In the genomic region with DNA sequence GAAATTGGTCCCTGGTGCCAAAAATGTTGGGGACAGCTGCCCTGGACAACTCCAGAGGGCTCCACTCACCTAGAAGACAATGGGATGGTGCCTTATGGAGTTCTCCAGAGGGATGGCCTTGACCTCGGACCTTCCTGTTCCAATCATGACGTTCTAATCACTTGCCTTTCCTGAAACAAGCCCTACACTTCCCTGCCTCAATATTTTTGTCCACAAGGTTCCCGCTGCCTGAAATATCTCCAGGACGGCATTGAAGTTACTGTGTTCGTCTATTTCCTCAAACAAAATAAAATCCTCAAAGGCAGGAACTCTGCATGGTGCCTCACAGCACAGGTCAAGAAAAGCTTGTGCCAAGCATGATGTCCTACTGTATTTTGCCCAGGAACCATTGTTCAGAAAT, we compare ENCODE assay signal across 17 cellular contexts.
DNase-seq lines count a peak whose midpoint lies in the region; ATAC-seq, FAIRE-seq and TF ChIP-seq lines count a peak whose summit lies in the region.
"Had no signal": no experiment of that assay in that cellular context is flagged by ENCODE, and none has a peak within 500 bp of the region (broad histone marks: within the 10 kb centered on the region; RNA-seq: fewer than 3 reads in every experiment).

No MANE protein-coding gene starts in this region.

- in situ Hi-C loops in HepG2 (cut with HindIII; ENCODE audit: extremely low pct_ligation_motif_present, low pct_unique_long_range_greater_than_20kb): no loop called here

- DNase-seq in heart left ventricle: no peak
- DNase-seq in Right ventricle myocardium superior: no peak
- no peak for DNase-seq in HepG2 (ENCODE audit: low spot score)
- no peak for DNase-seq in stimulated activated naive CD4-positive, alpha-beta T cell (lab: John Stamatoyannopoulos, UW)
- no peak for DNase-seq in DMS 273 treated with DMSO at 0.1 percent for 48 hours (lab: John Stamatoyannopoulos, UW)
- DNase-seq in H4 (ENCODE audit: low spot score): no peak
- DNase-seq: Caco-2; CD8-positive, alpha-beta T cell; DMS53; GF-D8; HCEC 1CT; HFFc6 had no signal

- ATAC-seq in heart left ventricle: peak in 3 of 4 donors; percentile 30 to 58 (median 34)
- no peak for ATAC-seq in Right ventricle myocardium superior (ENCODE audit: poor library complexity)
- ATAC-seq in HepG2: no peak
- ATAC-seq: CD8-positive, alpha-beta T cell had no signal

- H3K27me3 ChIP-seq in heart left ventricle (no peaks in the 10 kb centered on the region), liver (ENCODE audit: control insufficient read depth in 4 of 4, insufficient read depth in 4 of 4, low read length in 3 of 4) (no peaks in the 10 kb centered on the region), HepG2 (ENCODE audit: control insufficient read depth in 1 of 2, insufficient read depth in 2 of 2, low read length in 2 of 2) (0 out of 5 replicates have a peak, but pooled peaks cover 0 to 3% of the 10 kb centered on the region in 2 experiments), skeletal muscle tissue (ENCODE audit: control insufficient read depth in 3 of 3, insufficient read depth in 3 of 3, low read length in 3 of 3) (no peaks in the 10 kb centered on the region)

- TF ChIP-seq CTCF in heart left ventricle (IDR thresholded peaks at IDR 0.05) (peak in 1 of 12 donors; percentile 7), liver (IDR thresholded peaks at IDR 0.05; ENCODE audit: low read depth, low read length, missing input control) (no peak), HepG2 (CRISPR knock-in tag; IDR thresholded peaks at IDR 0.05) (no peak)

- no peak overlapping the region for H3K4me2 ChIP-seq in HepG2 (ENCODE audit: low read depth, low read length)

- H3K9me3 ChIP-seq in heart left ventricle (no peaks in the 10 kb centered on the region), liver (ENCODE audit: control insufficient read depth in 4 of 4, low read length in 3 of 4) (no peaks in the 10 kb centered on the region), HepG2 (ENCODE audit: low read length) (no peaks in the 10 kb centered on the region), skeletal muscle tissue (ENCODE audit: control insufficient read depth in 3 of 3, low read length in 3 of 3) (no peaks in the 10 kb centered on the region)
- H3K9me3 ChIP-seq: Caco-2 had no signal

- no TSS peak for BruUV-seq in HepG2 (replicated peaks; lab: Mats Ljungman, UMichigan)

- H4K20me1 ChIP-seq in HepG2 (ENCODE audit: insufficient read depth, low read length): no peaks in the 10 kb centered on the region

- no peak overlapping the region for H2AFZ ChIP-seq in HepG2 (ENCODE audit: low read length)

- TF ChIP-seq RAD21 in liver (IDR thresholded peaks at IDR 0.05) (peak; percentile 45 to 55), HepG2 (CRISPR knock-in tag; IDR thresholded peaks at IDR 0.05) (no peak)

- intact Hi-C loops in heart left ventricle (cut with DNase I): loop anchor here in 2 of 10 donors (5.0 to 10.0 kb wide), 2 partner anchors 41 to 342 kb away; partner anchors contain the start of gene NRP1 (in 1 of the 2)
- intact Hi-C loops in Right ventricle myocardium superior (cut with DNase I): no loop called here
- intact Hi-C loops in HepG2 (cut with micrococcal nuclease; ENCODE audit: unreplicated experiment): no loop called here

- H3K27ac ChIP-seq in heart left ventricle (peak overlapping the region in 5 of 12 donors; percentile 18 to 75 (median 69)), liver (ENCODE audit: low read depth in 1 of 2, low read length in 2 of 2) (no peak overlapping the region), HepG2 (ENCODE audit: extremely low read length, insufficient read depth, low read length) (no peak overlapping the region), skeletal muscle tissue (ENCODE audit: low read depth, low read length) (peak overlapping the region; percentile 21)
- H3K27ac ChIP-seq: 22Rv1 had no signal

- TF ChIP-seq POLR2A in heart left ventricle (IDR thresholded peaks at IDR 0.05): no peak
- TF ChIP-seq POLR2A in HepG2 (IDR thresholded peaks at IDR 0.05; ENCODE audit: insufficient read depth in 1 of 2, low read depth in 2 of 2, low read length in 2 of 2): no peak

- no peak overlapping the region for H3K4me3 ChIP-seq in heart left ventricle
- no peak overlapping the region for H3K4me3 ChIP-seq in liver (ENCODE audit: low read depth in 1 of 3, low read length in 3 of 3)
- no peak overlapping the region for H3K4me3 ChIP-seq in HepG2 (replicated peaks in 1 of 3; ENCODE audit: insufficient read depth in 1 of 3, low read depth in 2 of 3, low read length in 3 of 3)
- H3K4me3 ChIP-seq in skeletal muscle tissue (ENCODE audit: low read length in 3 of 3): no peak overlapping the region

- CTCF ChIA-PET in HepG2 (lab: Yijun Ruan, JAX; ENCODE audit: low intra/inter-chr PET ratio, low total read pairs): no interaction called here

- TF ChIP-seq EP300 in HepG2 (IDR thresholded peaks at IDR 0.05; ENCODE audit: low read depth in 2 of 2, low read length in 2 of 2) (no peak), HepG2 (CRISPR knock-in tag; IDR thresholded peaks at IDR 0.05; ENCODE audit: borderline replicate concordance) (no peak)

- H3K79me2 ChIP-seq in HepG2 (ENCODE audit: insufficient read depth, low read length): no peaks in the 10 kb centered on the region

- POLR2A ChIA-PET in HepG2 (lab: Yijun Ruan, JAX): no interaction called here

- no peak for FAIRE-seq in HepG2 (lab: Jason Lieb, UNC)
- FAIRE-seq: GM19239, H1 had no signal

- 63 to 73% (median 67%) methylated on average over 5 of the region's 5 CpGs for WGBS in heart left ventricle, 4 donors
- WGBS in liver: 86% methylated on average over 5 of the region's 5 CpGs
- 53% methylated on average over 5 of the region's 5 CpGs for WGBS in HepG2 (ENCODE audit: low lambda C conversion rate)

- H3K4me1 ChIP-seq in heart left ventricle (peaks cover 0 to 28% (median 10%) of the 10 kb centered on the region in 12 donors), liver (ENCODE audit: control insufficient read depth in 4 of 4, insufficient read depth in 4 of 4, low read length in 3 of 4) (no peaks in the 10 kb centered on the region), HepG2 (ENCODE audit: insufficient read depth, low read length) (no peaks in the 10 kb centered on the region), skeletal muscle tissue (ENCODE audit: control insufficient read depth in 3 of 3, insufficient read depth in 3 of 3, low read length in 3 of 3) (peaks cover 0 to 2% (median 2%) of the 10 kb centered on the region in 3 donors)
- H3K4me1 ChIP-seq: Caco-2 had no signal

- H3K36me3 ChIP-seq in heart left ventricle: no peaks in the 10 kb centered on the region
- no peaks in the 10 kb centered on the region for H3K36me3 ChIP-seq in liver (ENCODE audit: control insufficient read depth in 4 of 4, insufficient read depth in 3 of 4, low read depth in 1 of 4, low read length in 3 of 4)
- H3K36me3 ChIP-seq in HepG2 (replicated peaks in 1 of 2; ENCODE audit: control insufficient read depth in 1 of 2, insufficient read depth in 2 of 2, low read length in 2 of 2): no peaks in the 10 kb centered on the region
- no peaks in the 10 kb centered on the region for H3K36me3 ChIP-seq in skeletal muscle tissue (ENCODE audit: control insufficient read depth in 3 of 3, insufficient read depth in 3 of 3, low read length in 3 of 3)

- H3K9ac ChIP-seq in liver (ENCODE audit: low read depth in 1 of 2, low read length in 2 of 2) (no peak overlapping the region), HepG2 (ENCODE audit: insufficient read depth, low read depth, low read length) (no peak overlapping the region), skeletal muscle tissue (ENCODE audit: low read depth in 1 of 3, low read length in 3 of 3) (no peak overlapping the region)

TF ChIP-seq in liver, 16 proteins besides CTCF, POLR2A, EP300 and RAD21:
- peak; percentile 94 for TF ChIP-seq NR2F2 (IDR thresholded peaks at IDR 0.05)
- no peak for TF ChIP-seq TAF1 (conservative IDR thresholded peaks at IDR 0.05)
- no peak for TF ChIP-seq HNF4A (conservative IDR thresholded peaks at IDR 0.05)
TF ChIP-seq in liver: peak in this region for 1.

TF ChIP-seq in HepG2, 621 proteins besides CTCF, POLR2A, EP300 and RAD21:
- TF ChIP-seq ZNF672 (CRISPR knock-in tag; IDR thresholded peaks at IDR 0.05) (no peak), NCOA2 (CRISPR knock-in tag; IDR thresholded peaks at IDR 0.05) (no peak), ZNF891 (CRISPR knock-in tag; IDR thresholded peaks at IDR 0.05) (no peak), HINFP (CRISPR knock-in tag; IDR thresholded peaks at IDR 0.05; ENCODE audit: low read depth) (no peak), KDM2A (CRISPR knock-in tag; IDR thresholded peaks at IDR 0.05; ENCODE audit: borderline replicate concordance, low read depth) (no peak), ZNF691 (CRISPR knock-in tag; IDR thresholded peaks at IDR 0.05; ENCODE audit: borderline replicate concordance, low read depth) (no peak)

Comparison
In these comparisons a context has a peak if more than half of its experiments do, and no peak if none do; other contexts are left out.
1. ATAC-seq: peak in heart left ventricle (3 of 4); none in Right ventricle myocardium superior (single experiment) and HepG2 (single experiment).